In the genomic region with DNA sequence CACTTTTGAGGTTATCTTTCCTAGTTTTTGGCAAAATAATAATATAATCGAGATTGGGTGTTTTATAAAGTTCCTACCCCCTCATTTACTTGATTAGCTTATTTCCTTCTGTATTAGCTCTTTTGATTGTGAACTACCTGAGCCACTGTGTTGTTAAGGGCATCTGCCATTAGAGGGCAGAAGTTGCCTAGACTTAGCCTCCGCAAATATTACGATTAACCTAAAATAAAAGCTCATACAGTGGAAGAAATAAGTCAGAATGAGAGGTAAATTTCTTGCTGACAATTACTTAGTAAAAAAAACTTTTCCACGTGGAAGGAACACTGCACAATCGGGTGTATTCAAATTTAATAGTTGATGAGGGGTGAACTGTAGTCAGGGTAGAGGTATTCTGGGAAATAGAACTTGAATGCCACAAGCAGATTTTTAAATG, we compare ENCODE assay signal across 8 cellular contexts. TPM values are rescaled to one million over a fixed set of nuclear protein-coding genes. Genes with fewer than 3 reads are reported as not detected.
DNase-seq lines count a peak whose midpoint lies in the region; ATAC-seq, FAIRE-seq and TF ChIP-seq lines count a peak whose summit lies in the region.

No MANE protein-coding gene starts in this region.

- H3K27ac ChIP-seq in pancreas, result peak overlapping the region in 2 of 4 donors; percentile 99 to 100

- no peaks in the 10 kb centered on the region for H3K27me3 Mint-ChIP-seq in CD14-positive monocyte (ENCODE audit: low read depth in 3 of 3)
- H3K27me3 Mint-ChIP-seq in activated T-cell treated with anti-CD3 and anti-CD28 coated beads, Interleukin-2, amount 50 U/mL, for 72 hours (ENCODE audit: low read depth), result no peaks in the 10 kb centered on the region

- peak; percentile 91 for FAIRE-seq in GM19239 (lab: Jason Lieb, UNC)
- FAIRE-seq in pancreas (lab: Jason Lieb, UNC), result peak; percentile 86

- 0% methylated on average over 5 of the region's 5 CpGs for WGBS in pancreas, 2 donors

- DNase-seq in CD14-positive monocyte (ENCODE audit: low spot score) (no peak), GM19239 (ENCODE audit: insufficient read length, low spot score) (peak; percentile 24), NCI-H460 (ENCODE audit: extremely low read depth, low read depth) (peak; percentile 64), fibroblast of villous mesenchyme (ENCODE audit: low read depth) (peak; percentile 71), pancreas (peak in 2 of 6 donors; percentile 38 to 48), NCI-H226 (no peak)
- peak in 1 of 2 donors; percentile 37 for DNase-seq in activated T-cell treated with anti-CD3 and anti-CD28 coated beads, Interleukin-2, amount 50 U/mL, for 72 hours

- peaks cover 49% of the 10 kb centered on the region for H3K4me1 Mint-ChIP-seq in CD14-positive monocyte
- H3K4me1 Mint-ChIP-seq in activated T-cell treated with anti-CD3 and anti-CD28 coated beads, Interleukin-2, amount 50 U/mL, for 72 hours (ENCODE audit: low read depth), result peaks cover 63% of the 10 kb centered on the region

- H3K9me3 Mint-ChIP-seq in CD14-positive monocyte, result peaks cover 0 to 5% (median 2%) of the 10 kb centered on the region in 7 donors
- H3K9me3 Mint-ChIP-seq in activated T-cell treated with anti-CD3 and anti-CD28 coated beads, Interleukin-2, amount 50 U/mL, for 72 hours, result no peaks in the 10 kb centered on the region

- H3K27ac Mint-ChIP-seq in CD14-positive monocyte, result peak overlapping the region; percentile 18 to 99 (median 75)
- peak overlapping the region; percentile 93 for H3K27ac Mint-ChIP-seq in activated T-cell treated with anti-CD3 and anti-CD28 coated beads, Interleukin-2, amount 50 U/mL, for 72 hours

- H3K9me3 ChIP-seq in pancreas, result no peaks in the 10 kb centered on the region

- peaks cover 0 to 17% (median 7%) of the 10 kb centered on the region in 3 donors for H3K36me3 ChIP-seq in pancreas

- H3K4me3 ChIP-seq in fibroblast of villous mesenchyme (ENCODE audit: low read depth, low read length), result peak overlapping the region; percentile 92
- peak overlapping the region in 3 of 4 donors; percentile 75 to 85 (median 80) for H3K4me3 ChIP-seq in pancreas

- peak overlapping the region; percentile 86 to 100 for H3K4me3 Mint-ChIP-seq in CD14-positive monocyte
- H3K4me3 Mint-ChIP-seq in activated T-cell treated with anti-CD3 and anti-CD28 coated beads, Interleukin-2, amount 50 U/mL, for 72 hours, result peak overlapping the region; percentile 86 to 97

- H3K27me3 ChIP-seq in pancreas, result no peaks in the 10 kb centered on the region

- H3K4me1 ChIP-seq in pancreas, result peaks cover 14 to 40% (median 33%) of the 10 kb centered on the region in 3 donors

- peaks cover 50 to 64% of the 10 kb centered on the region in 2 donors for H3K36me3 Mint-ChIP-seq in CD14-positive monocyte
- H3K36me3 Mint-ChIP-seq in activated T-cell treated with anti-CD3 and anti-CD28 coated beads, Interleukin-2, amount 50 U/mL, for 72 hours (ENCODE audit: insufficient read depth in 2 of 2), result peaks cover 22 to 47% of the 10 kb centered on the region in 2 donors

- intact Hi-C loops in CD14-positive monocyte (cut with micrococcal nuclease), result loop anchor here (2.0 to 10.0 kb wide), 4 partner anchors 38 to 120 kb away; a partner anchor contains a TSS
- intact Hi-C loops in pancreas (cut with DNase I), result loop anchor here in 1 of 3 donors (5.0 kb wide), 1 partner anchor 57 kb away; no protein-coding TSS in a partner anchor

- ATAC-seq in activated T-cell treated with anti-CD3 and anti-CD28 coated beads, Interleukin-2, amount 50 U/mL, for 72 hours (replicated peaks in 1 of 2), result no peak
- ATAC-seq in pancreas (peak; percentile 18 to 54 (median 34)), HG03097 (IDR thresholded peaks at IDR 0.05; ENCODE audit: low FRiP score, unreplicated experiment) (no peak)

- TF ChIP-seq CTCF in CD14-positive monocyte (IDR thresholded peaks at IDR 0.05) (peak; percentile 65), fibroblast of villous mesenchyme (IDR thresholded peaks at IDR 0.05; ENCODE audit: insufficient read depth, low read depth, low read length) (peak; percentile 80), pancreas (IDR thresholded peaks at IDR 0.05) (peak in 1 of 4 donors; percentile 6)

RNA-seq across cellular contexts. Expression of a gene that starts 2.3 kb away (rescaled TPM):
- polyA plus RNA-seq in CD14-positive monocyte, result 1,000 to 10,000 TPM; 1,812 to 1,826 TPM
- total RNA-seq in NCI-H460 (2014; rRNA removed; shearing (Covaris generic)), result 423 and 472 TPM in 2 replicates
- polyA plus RNA-seq in NCI-H460 (2014; cell fraction: nucleus; rRNA removed), result 311 and 341 TPM in 2 replicates
- 100 to 1,000 TPM; 231 to 239 TPM for total RNA-seq in activated T-cell treated with anti-CD3 and anti-CD28 coated beads, Interleukin-2, amount 50 U/mL, for 72 hours
- 107 and 148 TPM in 2 replicates for total RNA-seq in fibroblast of villous mesenchyme
- 100 to 1,000 TPM; 122 to 302 (median 193) TPM for total RNA-seq in pancreas
- polyA plus RNA-seq in pancreas, result 100 to 1,000 TPM; 329 to 427 TPM

Comparison
In these comparisons a context has a peak if more than half of its experiments do, and no peak if none do; other contexts are left out.
1. DNase-seq: peak in GM19239 (single experiment), NCI-H460 (single experiment) and fibroblast of villous mesenchyme (single experiment); none in CD14-positive monocyte (single experiment) and NCI-H226 (single experiment).
2. ATAC-seq: peak in pancreas (4 of 4); none in activated T-cell treated with anti-CD3 and anti-CD28 coated beads, Interleukin-2, amount 50 U/mL, for 72 hours (0 of 2) and HG03097 (single experiment).